Comparison of ENCODE assay signal across 14 cellular contexts in the genomic region with DNA sequence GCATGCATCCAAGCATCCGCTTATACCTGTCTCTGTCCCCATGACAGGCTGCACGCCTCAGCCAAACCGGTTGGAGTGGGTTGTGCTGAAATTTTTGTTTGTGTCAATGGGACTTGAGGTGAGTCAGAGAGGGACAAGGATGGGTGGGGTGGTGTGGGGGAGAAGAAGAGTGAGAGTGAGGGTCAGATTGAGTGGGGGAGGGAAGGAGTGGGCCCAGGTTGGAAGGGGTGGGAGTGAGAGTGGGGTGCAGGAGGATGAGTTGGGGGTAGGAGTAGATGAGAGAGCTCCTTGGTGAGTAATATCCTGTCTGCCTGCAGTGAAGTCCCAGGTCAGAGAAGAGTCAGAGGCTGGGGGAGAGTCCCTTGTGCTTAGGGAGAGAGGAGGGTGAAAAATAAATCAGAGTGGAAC. TPM values are rescaled to one million over a fixed set of nuclear protein-coding genes. Genes with fewer than 3 reads are reported as not detected.
DNase-seq lines count a peak whose midpoint lies in the region; TF ChIP-seq lines count a peak whose summit lies in the region.
"Had no signal": no experiment of that assay in that cellular context is flagged by ENCODE, and none has a peak within 500 bp of the region (broad histone marks: within the 10 kb centered on the region; RNA-seq: fewer than 3 reads in every experiment).

No MANE protein-coding gene starts in this region.

- H3K9me3 ChIP-seq in endodermal cell (ENCODE audit: control insufficient read depth, low read length) (no peaks in the 10 kb centered on the region), testis (no peaks in the 10 kb centered on the region)
- H3K9me3 ChIP-seq: uterus had no signal

- intact Hi-C loops in testis (cut with DNase I; ENCODE audit: low total_unique reads) = loop anchor here (10.0 kb wide), 1 partner anchor 98 kb away; no protein-coding TSS in a partner anchor

- TF ChIP-seq CTCF in endodermal cell (conservative IDR thresholded peaks at IDR 0.05) (no peak), testis (IDR thresholded peaks at IDR 0.05) (no peak)

- H3K4me1 ChIP-seq in endodermal cell (ENCODE audit: control insufficient read depth, insufficient read depth, low read length) (no peaks in the 10 kb centered on the region), testis (peaks cover 5% of the 10 kb centered on the region)
- H3K4me1 ChIP-seq: uterus had no signal

- H3K9me3 Mint-ChIP-seq in endodermal cell = no peaks in the 10 kb centered on the region

- H3K4me1 Mint-ChIP-seq in endodermal cell = no peaks in the 10 kb centered on the region

- H3K27me3 Mint-ChIP-seq in endodermal cell (ENCODE audit: insufficient read depth) = peaks cover 10% of the 10 kb centered on the region

- H3K4me3 ChIP-seq in endodermal cell (ENCODE audit: low read length) = no peak overlapping the region
- no peak overlapping the region for H3K4me3 ChIP-seq in testis
- H3K4me3 ChIP-seq: uterus had no signal

- H3K27ac ChIP-seq in endodermal cell (ENCODE audit: low read depth, low read length) = no peak overlapping the region
- no peak overlapping the region for H3K27ac ChIP-seq in testis
- H3K27ac ChIP-seq: HL-60, uterus had no signal

- H3K27ac Mint-ChIP-seq in endodermal cell = no peak overlapping the region

- no peak overlapping the region for H3K4me3 Mint-ChIP-seq in endodermal cell

- H3K36me3 Mint-ChIP-seq in endodermal cell (ENCODE audit: low read depth) = no peaks in the 10 kb centered on the region

- H3K27me3 ChIP-seq in endodermal cell (ENCODE audit: control insufficient read depth, insufficient read depth, low read length, poor library complexity, severe bottlenecking) (peaks cover 10% of the 10 kb centered on the region), testis (no peaks in the 10 kb centered on the region)
- H3K27me3 ChIP-seq: uterus had no signal

- peak; percentile 69 for DNase-seq in activated CD8-positive, alpha-beta memory T cell treated with anti-CD3 and anti-CD28 coated beads for 24 hours
- DNase-seq in activated CD8-positive, alpha-beta memory T cell treated with anti-CD3 and anti-CD28 coated beads, Interleukin-2, amount 50 U/mL, for 48 hours = no peak
- peak; percentile 43 to 58 for DNase-seq in activated CD4-positive, alpha-beta T cell treated with anti-CD3 and anti-CD28 coated beads, Interleukin-2, amount 50 U/mL, for 4 hours
- DNase-seq in endodermal cell (peak; percentile 20), SHP77 (lab: John Stamatoyannopoulos, UW) (no peak), DMS153 treated with DMSO at 0.1 percent for 48 hours (lab: John Stamatoyannopoulos, UW; ENCODE audit: unreplicated experiment) (no peak), testis (no peak)
- DNase-seq in stimulated activated CD8-positive, alpha-beta memory T cell treated with anti-CD3 and anti-CD28 coated beads, Interleukin-7, amount 100 ng/mL, for 4 hours (ENCODE audit: low read depth in 2 of 2) = peak; percentile 44 to 60
- DNase-seq: foreskin melanocyte, NCI-H446, uterus had no signal

- 87% methylated on average over 3 of the region's 3 CpGs for WGBS in endodermal cell (ENCODE audit: insufficient coverage in 1 of 2, insufficient read length in 1 of 2), 2 experiments
- 87 to 89% methylated on average over 3 of the region's 3 CpGs for WGBS in testis, 2 donors

- TF ChIP-seq POLR2A in testis (IDR thresholded peaks at IDR 0.05) = no peak

- H3K9ac ChIP-seq in endodermal cell (ENCODE audit: extremely low read depth, low read length, poor library complexity, severe bottlenecking) = no peak overlapping the region

- H3K36me3 ChIP-seq in endodermal cell (ENCODE audit: control insufficient read depth, insufficient read depth, low read length) (no peaks in the 10 kb centered on the region), testis (ENCODE audit: low read depth, missing control alignments) (no peaks in the 10 kb centered on the region)
- H3K36me3 ChIP-seq: uterus had no signal

RNA-seq across cellular contexts. Expression of gene NECTIN4, which starts 3.3 kb away (rescaled TPM):
- not detected for total RNA-seq in endodermal cell
- not detected for polyA plus RNA-seq in endodermal cell (2013, experiment 1 of 2)
- not detected for polyA plus RNA-seq in endodermal cell (2013, experiment 2 of 2)
- total RNA-seq in testis = 1 to 10 TPM in 1 of 2 donors, under 1 TPM in 1; 0.63 to 1.2 TPM
- 1.3 TPM for polyA plus RNA-seq in testis (ENCODE audit: insufficient read depth, low read depth, low replicate concordance)

RNA-seq across cellular contexts. Expression of gene KLHDC9, which starts 5.5 kb away (rescaled TPM):
- total RNA-seq in endodermal cell (10 to 100 TPM; 14.6 to 25.4 TPM), testis (10 to 100 TPM; 55.8 to 57.2 TPM)
- 14.0 TPM for polyA plus RNA-seq in endodermal cell (2013, experiment 1 of 2)
- polyA plus RNA-seq in endodermal cell (2013, experiment 2 of 2) = 10.8 TPM
- polyA plus RNA-seq in testis (ENCODE audit: insufficient read depth, low read depth, low replicate concordance) = 144 TPM
- total RNA-seq: T-helper 2 cell treated with Interferon-gamma antibody and Interleukin-4, amounts not matched to agents 100 ng/mL and 5 ng/mL, for 36 hours had no signal

RNA-seq across cellular contexts. Expression of gene ARHGAP30, which starts 22.9 kb away (rescaled TPM):
- total RNA-seq in endodermal cell (under 1 TPM; 0.07 to 0.13 TPM), testis (1 to 10 TPM in 1 of 2 donors, under 1 TPM in 1; 0.79 to 1.6 TPM)
- polyA plus RNA-seq in endodermal cell (2013, experiment 1 of 2) = not detected
- not detected for polyA plus RNA-seq in endodermal cell (2013, experiment 2 of 2)
- 5.4 TPM for polyA plus RNA-seq in testis (ENCODE audit: insufficient read depth, low read depth, low replicate concordance)
- polyA plus RNA-seq: AG04450 had no signal

RNA-seq across cellular contexts. Expression of gene PFDN2, which starts 25.2 kb away (rescaled TPM):
- total RNA-seq in endodermal cell (10 to 100 TPM; 62.9 to 95.7 TPM), testis (10 to 100 TPM; 76.8 to 88.6 TPM)
- polyA plus RNA-seq in endodermal cell (2013, experiment 1 of 2) = 114 TPM
- polyA plus RNA-seq in endodermal cell (2013, experiment 2 of 2) = 112 TPM
- 96.3 TPM for polyA plus RNA-seq in testis (ENCODE audit: insufficient read depth, low read depth, low replicate concordance)

RNA-seq across cellular contexts. Expression of gene NIT1, which starts 25.3 kb away (rescaled TPM):
- total RNA-seq in endodermal cell (10 to 100 TPM; 51.0 to 65.1 TPM), testis (10 to 100 TPM; 44.8 to 51.1 TPM)
- polyA plus RNA-seq in endodermal cell (2013, experiment 1 of 2) = 61.7 TPM
- polyA plus RNA-seq in endodermal cell (2013, experiment 2 of 2) = 50.8 TPM
- 51.1 TPM for polyA plus RNA-seq in testis (ENCODE audit: insufficient read depth, low read depth, low replicate concordance)

Comparison
In these comparisons a context has a peak if more than half of its experiments do, and no peak if none do; other contexts are left out.
1. DNase-seq: peak in activated CD8-positive, alpha-beta memory T cell treated with anti-CD3 and anti-CD28 coated beads for 24 hours (single experiment), activated CD4-positive, alpha-beta T cell treated with anti-CD3 and anti-CD28 coated beads, Interleukin-2, amount 50 U/mL, for 4 hours (2 of 2), endodermal cell (single experiment) and stimulated activated CD8-positive, alpha-beta memory T cell treated with anti-CD3 and anti-CD28 coated beads, Interleukin-7, amount 100 ng/mL, for 4 hours (2 of 2); none in activated CD8-positive, alpha-beta memory T cell treated with anti-CD3 and anti-CD28 coated beads, Interleukin-2, amount 50 U/mL, for 48 hours (single experiment), SHP77 (0 of 2), DMS153 treated with DMSO at 0.1 percent for 48 hours (single experiment) and testis (single experiment).